ENCODE assay signal across 16 cellular contexts in genomic region chr18:3620146-3621119, GRCh38.
"Had no signal": no experiment of that assay in that cellular context is flagged by ENCODE, and none has a peak within 500 bp of the region (broad histone marks: within the 10 kb centered on the region; RNA-seq: fewer than 3 reads in every experiment).

No MANE protein-coding gene starts in this region.

- H3K27me3 ChIP-seq: ascending aorta, gastrocnemius medialis, heart right ventricle, suprapubic skin, upper lobe of right lung had no signal

- H3K9me3 Mint-ChIP-seq: activated T-cell treated with anti-CD3 and anti-CD28 coated beads, Interleukin-2, amount 50 U/mL, for 72 hours; nephron had no signal

- DNase-seq: activated naive CD8-positive, alpha-beta T cell treated with anti-CD3 and anti-CD28 coated beads, Interleukin-2, amount 10 ng/mL, durations not matched to agents 7 days and 5 days; activated T-cell treated with anti-CD3 and anti-CD28 coated beads, Interleukin-2, amount 50 U/mL, for 72 hours; effector CD8-positive, alpha-beta T cell; gastrocnemius medialis; heart right ventricle; left ventricle myocardium superior; mesendoderm; stimulated activated naive CD4-positive, alpha-beta T cell treated with Interleukin-2 at 50 U/mL for 16 hours; T1000; upper lobe of right lung; WERI-Rb-1 had no signal

- H3K27ac ChIP-seq: gastrocnemius medialis, heart right ventricle, prostate gland, suprapubic skin, upper lobe of right lung, WERI-Rb-1 had no signal

- ATAC-seq: activated T-cell treated with anti-CD3 and anti-CD28 coated beads, Interleukin-2, amount 50 U/mL, for 72 hours; gastrocnemius medialis; heart right ventricle; left ventricle myocardium superior; sciatic nerve; upper lobe of right lung had no signal

- H3K27me3 Mint-ChIP-seq: activated naive CD8-positive, alpha-beta T cell treated with anti-CD3 and anti-CD28 coated beads, Interleukin-2, amount 10 ng/mL, durations not matched to agents 7 days and 5 days had no signal

- H3K4me3 ChIP-seq: ascending aorta, gastrocnemius medialis, heart right ventricle, prostate gland, suprapubic skin, upper lobe of right lung had no signal

- H3K36me3 Mint-ChIP-seq: activated naive CD8-positive, alpha-beta T cell treated with anti-CD3 and anti-CD28 coated beads, Interleukin-2, amount 10 ng/mL, durations not matched to agents 7 days and 5 days had no signal

- H3K36me3 ChIP-seq: ascending aorta, gastrocnemius medialis, heart right ventricle, prostate gland, suprapubic skin, upper lobe of right lung, WERI-Rb-1 had no signal

- H3K27ac Mint-ChIP-seq: activated T-cell treated with anti-CD3 and anti-CD28 coated beads, Interleukin-2, amount 50 U/mL, for 72 hours had no signal

- H3K9me3 ChIP-seq: ascending aorta, gastrocnemius medialis, heart right ventricle, prostate gland, suprapubic skin, upper lobe of right lung had no signal

- H3K4me3 Mint-ChIP-seq: activated naive CD8-positive, alpha-beta T cell treated with anti-CD3 and anti-CD28 coated beads, Interleukin-2, amount 10 ng/mL, durations not matched to agents 7 days and 5 days; activated T-cell treated with anti-CD3 and anti-CD28 coated beads, Interleukin-2, amount 50 U/mL, for 72 hours; nephron had no signal
